8 cellular contexts compared by ENCODE assay signal in genomic region chr4:98928505-98929340, GRCh38. TPM values are rescaled to one million over a fixed set of nuclear protein-coding genes. Genes with fewer than 3 reads are reported as not detected.
DNase-seq lines count a peak whose midpoint lies in the region; ATAC-seq and TF ChIP-seq lines count a peak whose summit lies in the region.

Gene EIF4E (minus strand): TSS chr4:98929133. CDS start chr4:98929112, 21 bp downstream.

- H3K27me3 Mint-ChIP-seq in effector memory CD8-positive, alpha-beta T cell, result no peaks in the 10 kb centered on the region

- ATAC-seq in effector memory CD8-positive, alpha-beta T cell (replicated peaks), result peak; percentile 81

- H3K4me3 Mint-ChIP-seq in effector memory CD8-positive, alpha-beta T cell, result peak within 1 kb of the TSS; percentile 97 to 98

- peak; percentile 30 for TF ChIP-seq CTCF in GM20000 (IDR thresholded peaks at IDR 0.05; ENCODE audit: extremely low read depth, missing control alignments)

- peak within 1 kb of the TSS; percentile 90 to 98 for H3K27ac Mint-ChIP-seq in effector memory CD8-positive, alpha-beta T cell

- H3K36me3 Mint-ChIP-seq in effector memory CD8-positive, alpha-beta T cell (ENCODE audit: insufficient read depth), result peaks cover 40% of the 10 kb centered on the region

- H3K4me1 Mint-ChIP-seq in effector memory CD8-positive, alpha-beta T cell (ENCODE audit: low read depth in 2 of 2), result peaks cover 17 to 28% of the 10 kb centered on the region in 2 donors

- no peaks in the 10 kb centered on the region for H3K9me3 Mint-ChIP-seq in effector memory CD8-positive, alpha-beta T cell

- POLR2A ChIA-PET in activated CD8-positive, alpha-beta memory T cell treated with anti-CD3 and anti-CD28 coated beads for 36 hours (lab: Charles Lee), result interaction anchor here (0.6 to 3.1 kb wide), 17 partner anchors 14 to 785 kb away, joined by 3 to 39 read pairs (median 6); partner anchors contain the start of genes ADH5, METAP1, RAP1GDS1 and STPG2

- peak; percentile 99 for DNase-seq in COLO829 (ENCODE audit: low spot score)
- peak; percentile 91 for DNase-seq in GM20000 (ENCODE audit: low spot score)
- DNase-seq in HT-29 (ENCODE audit: low spot score), result peak; percentile 95
- peak; percentile 95 to 97 for DNase-seq in NOMO-1 (lab: John Stamatoyannopoulos, UW; ENCODE audit: unreplicated experiment in 2 of 2)
- peak; percentile 94 to 96 (median 95) for DNase-seq in effector memory CD8-positive, alpha-beta T cell
- DNase-seq in medulla oblongata (ENCODE audit: extremely low spot score), result peak; percentile 98
- peak; percentile 94 for DNase-seq in stimulated activated CD8-positive, alpha-beta memory T cell treated with anti-CD3 and anti-CD28 coated beads, Interleukin-12 subunit alpha, Interleukin-12 subunit beta, amount 100 ng/mL, for 1 hour (ENCODE audit: low read depth)

- CTCF ChIA-PET in activated CD8-positive, alpha-beta memory T cell treated with anti-CD3 and anti-CD28 coated beads for 36 hours (lab: Charles Lee), result interaction anchor here (0.7 to 2.8 kb wide), 4 partner anchors 67 to 622 kb away, joined by 3 to 20 read pairs (median 6); partner anchors contain the start of gene METAP1

RNA-seq across cellular contexts. Expression of gene EIF4E, which starts in this region (rescaled TPM):
- total RNA-seq in HT-29 (2014; rRNA removed; shearing (Covaris generic)), result 110 and 124 TPM in 2 replicates
- total RNA-seq in activated CD8-positive, alpha-beta memory T cell treated with anti-CD3 and anti-CD28 coated beads for 36 hours, result 100 to 1,000 TPM; 174 to 181 TPM

Comparison
In these comparisons a context has a peak if more than half of its experiments do, and no peak if none do; other contexts are left out.
1. Peak in every context shown above with its lines: DNase-seq and ATAC-seq.